1 cellular context compared by ENCODE assay signal in genomic region chr5:102296229-102296817, GRCh38.
A peak's percentile ranks its signal among the peaks of the same experiment; 100 is the strongest.
TF ChIP-seq lines count a peak whose summit lies in the region.

SLCO4C1 (minus strand) TSS chr5:102296284; CDS start chr5:102296262, 22 bp downstream.

TF ChIP-seq in HepG2, 621 proteins besides CTCF, POLR2A, EP300 and RAD21 (continued from another document and continues in another):
- no peak for TF ChIP-seq ZBTB40 (IDR thresholded peaks at IDR 0.05)
- TF ChIP-seq ZBTB40 (CRISPR knock-in tag; IDR thresholded peaks at IDR 0.05): no peak
- no peak for TF ChIP-seq ISX (CRISPR knock-in tag; conservative IDR thresholded peaks at IDR 0.05)
- no peak for TF ChIP-seq PCBP2 (optimal IDR thresholded peaks at IDR 0.05; ENCODE audit: low read depth, low read length, poor library complexity, severe bottlenecking)
- peak; percentile 45; the same call in 1 of the 2 replicates for TF ChIP-seq IRX3 (CRISPR knock-in tag; IDR thresholded peaks at IDR 0.05; ENCODE audit: borderline replicate concordance, low read depth)
- TF ChIP-seq RELA (CRISPR knock-in tag; IDR thresholded peaks at IDR 0.05): no peak
- TF ChIP-seq ZNF598 (CRISPR knock-in tag; IDR thresholded peaks at IDR 0.05; ENCODE audit: borderline replicate concordance): peak; percentile 88; the same call in 1 of the 2 replicates
- no peak for TF ChIP-seq RFXANK (CRISPR knock-in tag; IDR thresholded peaks at IDR 0.05)
- TF ChIP-seq ZBTB37 (CRISPR knock-in tag; IDR thresholded peaks at IDR 0.05): peak; percentile 47; the same call in 1 of the 2 replicates
- TF ChIP-seq HES4 (CRISPR knock-in tag; IDR thresholded peaks at IDR 0.05; ENCODE audit: borderline replicate concordance): no peak
- TF ChIP-seq PITX1 (CRISPR knock-in tag; IDR thresholded peaks at IDR 0.05): peak; percentile 65; the same call in 1 of the 2 replicates
- no peak for TF ChIP-seq ZNF407 (CRISPR knock-in tag; IDR thresholded peaks at IDR 0.05; ENCODE audit: not compliant biosample characterization)
- peak; percentile 73; the same call in 1 of the 2 replicates for TF ChIP-seq THRA (CRISPR knock-in tag; IDR thresholded peaks at IDR 0.05; ENCODE audit: borderline replicate concordance)
- 0 out of 2 replicates have a peak, but pooled peaks have one; percentile 35 for TF ChIP-seq NKX3-1 (CRISPR knock-in tag; IDR thresholded peaks at IDR 0.05)
- no peak for TF ChIP-seq MIER3 (CRISPR knock-in tag; IDR thresholded peaks at IDR 0.05; ENCODE audit: borderline replicate concordance)
- peak; percentile 69; the same call in 1 of the 2 replicates for TF ChIP-seq HDAC2 (CRISPR knock-in tag; IDR thresholded peaks at IDR 0.05)
- TF ChIP-seq CCDC6 (CRISPR knock-in tag; IDR thresholded peaks at IDR 0.05): peak; percentile 76; the same call in 1 of the 2 replicates
- no peak for TF ChIP-seq MLLT10 (CRISPR knock-in tag; IDR thresholded peaks at IDR 0.05)
- TF ChIP-seq UBTF (CRISPR knock-in tag; IDR thresholded peaks at IDR 0.05): peak; percentile 97
- peak; percentile 69; the same call in 1 of the 2 replicates for TF ChIP-seq ZNF567 (CRISPR knock-in tag; IDR thresholded peaks at IDR 0.05; ENCODE audit: borderline replicate concordance)
- TF ChIP-seq ZNF614 (CRISPR knock-in tag; IDR thresholded peaks at IDR 0.05; ENCODE audit: borderline replicate concordance): peak; percentile 79; the same call in 1 of the 2 replicates
- peak; percentile 74; the same call in 1 of the 2 replicates for TF ChIP-seq ETS1 (CRISPR knock-in tag; IDR thresholded peaks at IDR 0.05)
- no peak for TF ChIP-seq ZNF329 (CRISPR knock-in tag; IDR thresholded peaks at IDR 0.05; ENCODE audit: low read depth)
- no peak for TF ChIP-seq ZBTB14 (CRISPR knock-in tag; IDR thresholded peaks at IDR 0.05)
- TF ChIP-seq SNAPC2 (CRISPR knock-in tag; IDR thresholded peaks at IDR 0.05): 0 out of 2 replicates have a peak, but pooled peaks have one; percentile 77
- TF ChIP-seq KDM2A (CRISPR knock-in tag; IDR thresholded peaks at IDR 0.05; ENCODE audit: borderline replicate concordance, low read depth): peak; percentile 87
- TF ChIP-seq MTA3 (CRISPR knock-in tag; IDR thresholded peaks at IDR 0.05): no peak
